Comparison of ENCODE assay signal across 8 cellular contexts in the genomic region with DNA sequence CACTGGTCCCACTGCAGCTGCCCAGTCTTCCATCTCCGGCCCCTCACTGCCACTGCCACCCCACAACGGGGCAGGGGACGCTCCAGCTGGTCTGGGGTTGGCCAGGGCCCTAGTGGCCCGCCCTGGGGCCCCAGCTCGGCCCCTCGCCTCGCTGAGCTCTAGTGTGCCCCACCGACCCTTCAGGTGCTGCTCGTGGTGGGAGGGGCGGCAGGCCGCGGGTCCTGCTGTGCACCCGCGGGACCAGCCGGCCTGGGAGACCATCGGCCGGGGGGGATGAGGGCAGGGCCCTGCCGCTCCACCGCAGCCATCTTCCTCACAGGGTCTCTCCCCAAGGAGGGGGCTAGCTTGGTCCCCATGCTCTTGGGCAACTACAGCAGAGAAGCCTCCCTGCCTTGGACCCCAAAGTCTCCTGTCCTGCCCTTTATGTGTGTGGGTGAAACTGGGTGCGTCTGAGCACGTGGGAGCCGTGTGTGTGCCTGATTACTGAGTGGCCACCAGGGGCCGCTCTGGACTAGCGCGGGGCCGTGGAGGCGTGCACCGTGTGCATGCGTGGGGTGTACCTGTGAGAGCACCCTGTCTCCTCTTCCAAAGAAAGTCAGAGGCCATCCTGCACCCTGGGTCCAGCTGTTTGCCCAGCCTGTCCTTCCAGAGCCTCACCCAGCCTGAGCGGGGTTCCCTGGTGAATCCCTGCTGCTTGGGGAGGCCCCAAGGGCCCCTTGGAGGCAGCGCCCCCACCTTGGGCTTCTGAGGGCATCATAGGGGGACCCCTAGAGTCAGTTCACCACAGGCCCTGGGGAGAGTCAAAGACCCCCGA. TPM values are rescaled to one million over a fixed set of nuclear protein-coding genes. Genes with fewer than 3 reads are reported as not detected.
DNase-seq lines count a peak whose midpoint lies in the region; ATAC-seq, FAIRE-seq and TF ChIP-seq lines count a peak whose summit lies in the region.

No MANE protein-coding gene starts in this region.

- H3K27ac ChIP-seq in caudate nucleus (ENCODE audit: low read depth, low read length) (peak overlapping the region; percentile 31), left lung (peak overlapping the region in 1 of 2 donors; percentile 18)

- peaks cover 0 to 31% of the 10 kb centered on the region in 2 donors for H3K27me3 ChIP-seq in left lung

- peaks cover 0 to 14% of the 10 kb centered on the region in 2 donors for H3K4me1 ChIP-seq in left lung

- POLR2A ChIA-PET in activated B cell treated with CpG ODN at 0.5 μM for 24 hours (lab: Charles Lee): no interaction called here

- peaks cover 6% of the 10 kb centered on the region for H3K4me1 Mint-ChIP-seq in activated B cell treated with CpG ODN at 0.5 μM for 24 hours

- ATAC-seq in activated B cell treated with CpG ODN at 0.5 μM for 24 hours (ENCODE audit: low read depth): peak; percentile 50
- peak; percentile 89 for ATAC-seq in left lung
- no peak for ATAC-seq in GM18867 (IDR thresholded peaks at IDR 0.05; ENCODE audit: unreplicated experiment)
- no peak for ATAC-seq in HG03460 (IDR thresholded peaks at IDR 0.05; ENCODE audit: unreplicated experiment)

- intact Hi-C loops in activated B cell treated with CpG ODN at 0.5 μM for 24 hours (cut with micrococcal nuclease) (no loop called here), left lung (cut with DNase I) (no loop called here)

- CTCF ChIA-PET in activated B cell treated with CpG ODN at 0.5 μM for 24 hours (lab: Charles Lee): no interaction called here

- no peak for FAIRE-seq in D721Med (lab: Jason Lieb, UNC)

- no peaks in the 10 kb centered on the region for H3K36me3 ChIP-seq in left lung

- no peak overlapping the region for H3K4me3 Mint-ChIP-seq in activated B cell treated with CpG ODN at 0.5 μM for 24 hours

- DNase-seq in D721Med (ENCODE audit: insufficient read length, low spot score): peak; percentile 75
- DNase-seq in LoVo (ENCODE audit: low spot score): peak; percentile 56
- no peak for DNase-seq in activated B cell treated with CpG ODN at 0.5 μM for 24 hours
- DNase-seq in caudate nucleus (lab: John Stamatoyannopoulos, UW): peak in 38 of 61 donors; percentile 18 to 74 (median 41)
- peak; percentile 29 to 76 for DNase-seq in left lung
- peak; percentile 16 for DNase-seq in stimulated activated CD8-positive, alpha-beta memory T cell treated with anti-CD3 and anti-CD28 coated beads, Interleukin-15, amount 100 ng/mL, for 1 hour (ENCODE audit: low read depth)

- H3K27me3 Mint-ChIP-seq in activated B cell treated with CpG ODN at 0.5 μM for 24 hours: peaks cover 9% of the 10 kb centered on the region

- no peaks in the 10 kb centered on the region for H3K36me3 Mint-ChIP-seq in activated B cell treated with CpG ODN at 0.5 μM for 24 hours (ENCODE audit: low read depth)

- TF ChIP-seq CTCF in D721Med (IDR thresholded peaks at IDR 0.05; ENCODE audit: insufficient read depth, missing control alignments) (peak; percentile 72), activated B cell treated with CpG ODN at 0.5 μM for 24 hours (IDR thresholded peaks at IDR 0.05) (no peak), left lung (IDR thresholded peaks at IDR 0.05) (peak; percentile 61 to 68)

- H3K27ac Mint-ChIP-seq in activated B cell treated with CpG ODN at 0.5 μM for 24 hours: no peak overlapping the region

- H3K9me3 ChIP-seq in left lung: no peaks in the 10 kb centered on the region

- no peaks in the 10 kb centered on the region for H3K9me3 Mint-ChIP-seq in activated B cell treated with CpG ODN at 0.5 μM for 24 hours

- no peak overlapping the region for H3K4me3 ChIP-seq in left lung

RNA-seq across cellular contexts. Expression of gene ACR, which starts 6.0 kb away (rescaled TPM):
- total RNA-seq in activated B cell treated with CpG ODN at 0.5 μM for 24 hours: not detected in 2 replicates
- total RNA-seq in left lung: 1 to 10 TPM in 1 of 2 donors, not detected in 1; 1.4 TPM

RNA-seq across cellular contexts. Expression of gene RABL2B, which starts 51.4 kb away (rescaled TPM):
- total RNA-seq in activated B cell treated with CpG ODN at 0.5 μM for 24 hours: 57.6 and 62.5 TPM in 2 replicates
- total RNA-seq in left lung: 10 to 100 TPM; 27.1 to 36.9 TPM

RNA-seq across cellular contexts. Expression of gene SHANK3, which starts 59.4 kb away (rescaled TPM):
- not detected in 2 replicates for total RNA-seq in activated B cell treated with CpG ODN at 0.5 μM for 24 hours
- 10 to 100 TPM; 25.1 to 42.9 TPM for total RNA-seq in left lung

Comparison
In these comparisons a context has a peak if more than half of its experiments do, and no peak if none do; other contexts are left out.
1. ATAC-seq: peak in activated B cell treated with CpG ODN at 0.5 μM for 24 hours (single experiment) and left lung (single experiment); none in GM18867 (single experiment) and HG03460 (single experiment).
2. RNA of gene SHANK3, which starts 59.4 kb away (total RNA-seq): 25.1 to 42.9 TPM in left lung; not detected in activated B cell treated with CpG ODN at 0.5 μM for 24 hours; every median in the first group is over 10 times any median in the second.